Comparison of ENCODE assay signal across 2 cellular contexts in genomic region chr6:41957117-41957516, GRCh38.
TF ChIP-seq lines count a peak whose summit lies in the region.

No MANE protein-coding gene starts in this region.

TF ChIP-seq in A549, 52 proteins besides CTCF, POLR2A, EP300 and RAD21:
- TF ChIP-seq FOSB (CRISPR knock-in tag; IDR thresholded peaks at IDR 0.05) (no peak), HOXA7 (CRISPR knock-in tag; IDR thresholded peaks at IDR 0.05) (no peak), HOXB13 (CRISPR knock-in tag; IDR thresholded peaks at IDR 0.05; ENCODE audit: low read depth) (no peak), EHF (CRISPR knock-in tag; IDR thresholded peaks at IDR 0.05) (no peak), HEYL (CRISPR knock-in tag; IDR thresholded peaks at IDR 0.05) (no peak), JUNB (IDR thresholded peaks at IDR 0.05) (no peak), PHF8 (IDR thresholded peaks at IDR 0.05; ENCODE audit: borderline replicate concordance, low read depth) (no peak), BCL3 (IDR thresholded peaks at IDR 0.05) (no peak), JUN (IDR thresholded peaks at IDR 0.05) (no peak), NR3C1 (IDR thresholded peaks at IDR 0.05) (no peak), ZC3H11A (IDR thresholded peaks at IDR 0.05) (no peak), TFCP2L1 (CRISPR knock-in tag; IDR thresholded peaks at IDR 0.05) (no peak), FOSL2 (IDR thresholded peaks at IDR 0.05) (no peak), FOSL2 (CRISPR knock-in tag; IDR thresholded peaks at IDR 0.05) (no peak), TP53 (CRISPR knock-in tag; IDR thresholded peaks at IDR 0.05) (no peak), ZNF302 (CRISPR knock-in tag; IDR thresholded peaks at IDR 0.05) (no peak), CHD4 (IDR thresholded peaks at IDR 0.05; ENCODE audit: borderline replicate concordance) (no peak), CBX8 (IDR thresholded peaks at IDR 0.05) (no peak)

TF ChIP-seq in H1, 55 proteins besides CTCF, POLR2A, EP300 and RAD21:
- no peak for TF ChIP-seq ASH2L (IDR thresholded peaks at IDR 0.05; ENCODE audit: low read length)
- TF ChIP-seq CEBPB (IDR thresholded peaks at IDR 0.05; ENCODE audit: low read depth, low read length): no peak
- TF ChIP-seq CREB1 (IDR thresholded peaks at IDR 0.05): no peak
- TF ChIP-seq NANOG (IDR thresholded peaks at IDR 0.05; ENCODE audit: insufficient read depth, low read depth, low read length, poor library complexity, severe bottlenecking): no peak
- no peak for TF ChIP-seq ZNF274 (IDR thresholded peaks at IDR 0.05; ENCODE audit: borderline replicate concordance, extremely low read depth, low read length)
- no peak for TF ChIP-seq SP1 (IDR thresholded peaks at IDR 0.05; ENCODE audit: low read depth, low read length)
- no peak for TF ChIP-seq MAFK (IDR thresholded peaks at IDR 0.05; ENCODE audit: low read depth, low read length)
- no peak for TF ChIP-seq SP4 (IDR thresholded peaks at IDR 0.05; ENCODE audit: low read length)
- TF ChIP-seq EZH2 (IDR thresholded peaks at IDR 0.05; ENCODE audit: low read depth, low read length, severe bottlenecking): no peak
- TF ChIP-seq SP2 (IDR thresholded peaks at IDR 0.05; ENCODE audit: low read length): no peak
- TF ChIP-seq POU5F1 (IDR thresholded peaks at IDR 0.05; ENCODE audit: low read depth, low read length): no peak
- no peak for TF ChIP-seq NRF1 (IDR thresholded peaks at IDR 0.05; ENCODE audit: low read depth, low read length)
- no peak for TF ChIP-seq CBX5 (IDR thresholded peaks at IDR 0.05; ENCODE audit: low read depth, low read length)
